ENCODE assay signal across 10 cellular contexts in genomic region chr21:38333290-38334272, GRCh38.
DNase-seq lines count a peak whose midpoint lies in the region; TF ChIP-seq lines count a peak whose summit lies in the region.
"Had no signal": no experiment of that assay in that cellular context is flagged by ENCODE, and none has a peak within 500 bp of the region (broad histone marks: within the 10 kb centered on the region; RNA-seq: fewer than 3 reads in every experiment).

No MANE protein-coding gene starts in this region.

- CTCF ChIA-PET in AG04449 (lab: Yijun Ruan, JAX) = interaction anchor here (0.7 to 2.7 kb wide), 13 partner anchors 9 to 643 kb away, joined by 3 to 19 read pairs (median 5); no protein-coding TSS in a partner anchor

- DNase-seq in AG04449 (ENCODE audit: low read depth, low spot score) (no peak), HCEC 1CT (peak; percentile 30), astrocyte of the spinal cord (ENCODE audit: low read depth, low spot score) (no peak), iris pigment epithelial cell (ENCODE audit: low read depth) (peak; percentile 46), 8988T (no peak)
- no peak for DNase-seq in stimulated activated CD4-positive, alpha-beta T cell treated with anti-CD3 and anti-CD28 coated beads, Interleukin-2, amount 100 ng/mL, for 24 hours
- no peak for DNase-seq in stimulated activated CD4-positive, alpha-beta T cell treated with anti-CD3 and anti-CD28 coated beads, Interleukin-1b, Interleukin-23, amount 100 ng/mL, for 48 hours
- no peak for DNase-seq in activated naive CD4-positive, alpha-beta T cell treated with Interleukin-2 at 50 U/mL for 16 hours
- DNase-seq: activated T-cell treated with anti-CD3 and anti-CD28 coated beads, Interleukin-2, amount 50 U/mL, for 4 hours; BE2C had no signal

- POLR2A ChIA-PET in AG04449 (lab: Yijun Ruan, JAX) = no interaction called here

- peak; percentile 22 for TF ChIP-seq CTCF in AG04449 (IDR thresholded peaks at IDR 0.05; ENCODE audit: insufficient read depth, low read length, missing control alignments)
- TF ChIP-seq CTCF in astrocyte of the spinal cord (IDR thresholded peaks at IDR 0.05; ENCODE audit: low read depth, low read length) = peak; percentile 52

- H3K4me3 ChIP-seq in AG04449 (ENCODE audit: low read depth, low read length) = no peak overlapping the region
- H3K4me3 ChIP-seq in astrocyte of the spinal cord (ENCODE audit: low read depth, low read length) = no peak overlapping the region

- in situ Hi-C loops in astrocyte of the spinal cord (cut with HindIII; ENCODE audit: low sequenced_read_pairs) = no loop called here

Comparison
In these comparisons a context has a peak if more than half of its experiments do, and no peak if none do; other contexts are left out.
1. DNase-seq: peak in HCEC 1CT (single experiment) and iris pigment epithelial cell (single experiment); none in AG04449 (single experiment), astrocyte of the spinal cord (single experiment), stimulated activated CD4-positive, alpha-beta T cell treated with anti-CD3 and anti-CD28 coated beads, Interleukin-2, amount 100 ng/mL, for 24 hours (0 of 2), stimulated activated CD4-positive, alpha-beta T cell treated with anti-CD3 and anti-CD28 coated beads, Interleukin-1b, Interleukin-23, amount 100 ng/mL, for 48 hours (single experiment), activated naive CD4-positive, alpha-beta T cell treated with Interleukin-2 at 50 U/mL for 16 hours (single experiment) and 8988T (single experiment).